Comparison of ENCODE assay signal across 1 cellular context in the genomic region with DNA sequence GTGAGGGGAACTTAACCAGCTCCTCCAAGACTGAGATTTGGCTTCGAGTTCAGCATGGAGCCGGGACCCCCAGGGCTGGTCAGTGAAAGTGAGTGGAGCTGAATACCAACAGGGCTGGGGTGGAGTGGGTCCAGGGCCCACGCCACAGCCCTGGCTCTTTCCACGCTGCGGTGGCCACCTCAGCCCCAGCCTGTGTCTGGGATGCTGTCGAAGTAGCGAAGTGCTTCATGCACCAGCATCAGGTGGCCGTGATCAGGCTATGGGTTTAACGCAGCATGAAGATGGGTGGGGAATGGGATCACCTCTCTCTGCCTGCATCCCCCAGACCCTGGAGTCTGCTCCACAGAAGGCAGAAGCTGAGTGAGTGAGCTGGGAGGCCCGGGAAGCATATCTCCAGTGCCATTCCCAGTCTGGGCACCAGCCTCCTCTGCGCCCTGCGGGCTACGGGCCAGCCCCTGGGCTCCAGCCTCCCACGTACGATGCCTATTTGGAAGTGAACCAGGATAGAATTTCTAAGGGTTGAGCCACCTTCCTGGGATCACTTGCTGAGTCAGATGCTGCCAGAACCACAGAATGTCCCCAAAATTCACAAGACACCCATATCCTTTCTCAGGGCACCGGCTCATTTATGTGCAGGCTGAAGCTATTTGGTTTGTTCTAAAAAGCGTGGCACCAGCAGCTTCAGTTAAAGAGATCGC.
TF ChIP-seq lines count a peak whose summit lies in the region.

No MANE protein-coding gene starts in this region.

TF ChIP-seq in SK-N-SH treated with all-trans-retinoic acid at 6 μM for 48 hours, 23 proteins besides CTCF, POLR2A, EP300 and RAD21 (continued from another document):
- TF ChIP-seq TOX (CRISPR knock-in tag; IDR thresholded peaks at IDR 0.05; ENCODE audit: borderline replicate concordance): no peak
- TF ChIP-seq RARB (CRISPR knock-in tag; IDR thresholded peaks at IDR 0.05): no peak
- no peak for TF ChIP-seq OSR1 (CRISPR knock-in tag; IDR thresholded peaks at IDR 0.05)
- no peak for TF ChIP-seq CSDC2 (CRISPR knock-in tag; IDR thresholded peaks at IDR 0.05)
- TF ChIP-seq ZNF70 (CRISPR knock-in tag; IDR thresholded peaks at IDR 0.05): no peak
- TF ChIP-seq, protein P1, sequence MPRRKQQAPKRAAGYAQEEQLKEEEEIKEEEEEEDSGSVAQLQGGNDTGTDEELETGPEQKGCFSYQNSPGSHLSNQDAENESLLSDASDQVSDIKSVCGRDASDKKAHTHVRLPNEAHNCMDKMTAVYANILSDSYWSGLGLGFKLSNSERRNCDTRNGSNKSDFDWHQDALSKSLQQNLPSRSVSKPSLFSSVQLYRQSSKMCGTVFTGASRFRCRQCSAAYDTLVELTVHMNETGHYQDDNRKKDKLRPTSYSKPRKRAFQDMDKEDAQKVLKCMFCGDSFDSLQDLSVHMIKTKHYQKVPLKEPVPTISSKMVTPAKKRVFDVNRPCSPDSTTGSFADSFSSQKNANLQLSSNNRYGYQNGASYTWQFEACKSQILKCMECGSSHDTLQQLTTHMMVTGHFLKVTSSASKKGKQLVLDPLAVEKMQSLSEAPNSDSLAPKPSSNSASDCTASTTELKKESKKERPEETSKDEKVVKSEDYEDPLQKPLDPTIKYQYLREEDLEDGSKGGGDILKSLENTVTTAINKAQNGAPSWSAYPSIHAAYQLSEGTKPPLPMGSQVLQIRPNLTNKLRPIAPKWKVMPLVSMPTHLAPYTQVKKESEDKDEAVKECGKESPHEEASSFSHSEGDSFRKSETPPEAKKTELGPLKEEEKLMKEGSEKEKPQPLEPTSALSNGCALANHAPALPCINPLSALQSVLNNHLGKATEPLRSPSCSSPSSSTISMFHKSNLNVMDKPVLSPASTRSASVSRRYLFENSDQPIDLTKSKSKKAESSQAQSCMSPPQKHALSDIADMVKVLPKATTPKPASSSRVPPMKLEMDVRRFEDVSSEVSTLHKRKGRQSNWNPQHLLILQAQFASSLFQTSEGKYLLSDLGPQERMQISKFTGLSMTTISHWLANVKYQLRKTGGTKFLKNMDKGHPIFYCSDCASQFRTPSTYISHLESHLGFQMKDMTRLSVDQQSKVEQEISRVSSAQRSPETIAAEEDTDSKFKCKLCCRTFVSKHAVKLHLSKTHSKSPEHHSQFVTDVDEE (CRISPR knock-in tag; IDR thresholded peaks at IDR 0.05): no peak
- no peak for TF ChIP-seq ZNF8 (CRISPR knock-in tag; IDR thresholded peaks at IDR 0.05)
- TF ChIP-seq PPARA (CRISPR knock-in tag; IDR thresholded peaks at IDR 0.05; ENCODE audit: borderline replicate concordance): no peak
